Comparison of ENCODE assay signal across 1 cellular context in the genomic region with DNA sequence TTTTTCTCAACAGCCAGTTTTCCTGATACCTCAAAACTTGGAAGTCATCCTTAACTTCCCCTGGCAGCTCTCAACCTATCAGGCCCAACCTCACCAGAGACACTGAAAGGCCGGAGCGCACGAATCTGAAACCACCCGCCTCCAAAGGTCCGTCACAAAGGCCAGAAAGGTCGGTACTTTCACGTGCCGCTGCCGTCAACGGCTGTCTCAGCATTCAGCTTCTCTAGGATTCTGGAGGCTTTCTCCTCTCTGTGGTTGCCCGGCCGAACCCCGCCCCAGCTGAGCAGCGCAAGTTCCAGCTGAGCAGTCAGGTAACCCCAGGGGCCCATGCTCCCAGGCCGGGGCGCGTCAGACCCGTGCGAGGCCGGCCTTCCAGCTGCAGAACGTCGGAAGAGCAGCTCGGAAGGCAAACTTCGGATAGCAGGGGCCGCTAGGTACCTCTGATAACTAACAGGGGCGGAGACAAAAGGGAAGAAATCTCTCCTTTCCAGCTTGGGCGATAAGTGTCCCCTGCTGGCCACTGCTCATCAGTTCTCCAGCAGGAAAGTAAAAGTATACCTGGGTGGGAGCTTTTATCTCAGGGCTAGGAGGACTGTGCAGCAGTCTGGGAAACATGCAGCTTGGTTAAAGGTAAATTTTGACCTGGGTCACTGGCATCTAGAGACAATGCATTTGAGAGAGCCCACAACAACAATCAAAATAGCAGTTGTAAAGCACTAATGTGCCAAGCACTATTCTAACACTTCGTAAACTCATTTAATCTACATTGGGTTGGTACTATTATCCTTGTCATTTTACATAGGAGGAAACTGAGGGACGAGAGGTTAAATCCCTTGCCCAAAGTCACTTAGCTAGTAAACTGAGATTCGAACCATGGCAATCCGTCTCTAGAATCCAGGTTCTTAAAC.
TF ChIP-seq lines count a peak whose summit lies in the region.

No MANE protein-coding gene starts in this region.

TF ChIP-seq in HepG2, 621 proteins besides CTCF, POLR2A, EP300 and RAD21 (continued from another document and continues in another):
- TF ChIP-seq, protein P1, sequence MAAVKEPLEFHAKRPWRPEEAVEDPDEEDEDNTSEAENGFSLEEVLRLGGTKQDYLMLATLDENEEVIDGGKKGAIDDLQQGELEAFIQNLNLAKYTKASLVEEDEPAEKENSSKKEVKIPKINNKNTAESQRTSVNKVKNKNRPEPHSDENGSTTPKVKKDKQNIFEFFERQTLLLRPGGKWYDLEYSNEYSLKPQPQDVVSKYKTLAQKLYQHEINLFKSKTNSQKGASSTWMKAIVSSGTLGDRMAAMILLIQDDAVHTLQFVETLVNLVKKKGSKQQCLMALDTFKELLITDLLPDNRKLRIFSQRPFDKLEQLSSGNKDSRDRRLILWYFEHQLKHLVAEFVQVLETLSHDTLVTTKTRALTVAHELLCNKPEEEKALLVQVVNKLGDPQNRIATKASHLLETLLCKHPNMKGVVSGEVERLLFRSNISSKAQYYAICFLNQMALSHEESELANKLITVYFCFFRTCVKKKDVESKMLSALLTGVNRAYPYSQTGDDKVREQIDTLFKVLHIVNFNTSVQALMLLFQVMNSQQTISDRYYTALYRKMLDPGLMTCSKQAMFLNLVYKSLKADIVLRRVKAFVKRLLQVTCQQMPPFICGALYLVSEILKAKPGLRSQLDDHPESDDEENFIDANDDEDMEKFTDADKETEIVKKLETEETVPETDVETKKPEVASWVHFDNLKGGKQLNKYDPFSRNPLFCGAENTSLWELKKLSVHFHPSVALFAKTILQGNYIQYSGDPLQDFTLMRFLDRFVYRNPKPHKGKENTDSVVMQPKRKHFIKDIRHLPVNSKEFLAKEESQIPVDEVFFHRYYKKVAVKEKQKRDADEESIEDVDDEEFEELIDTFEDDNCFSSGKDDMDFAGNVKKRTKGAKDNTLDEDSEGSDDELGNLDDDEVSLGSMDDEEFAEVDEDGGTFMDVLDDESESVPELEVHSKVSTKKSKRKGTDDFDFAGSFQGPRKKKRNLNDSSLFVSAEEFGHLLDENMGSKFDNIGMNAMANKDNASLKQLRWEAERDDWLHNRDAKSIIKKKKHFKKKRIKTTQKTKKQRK (IDR thresholded peaks at IDR 0.05; ENCODE audit: low read length) = no peak
- TF ChIP-seq THYN1 (CRISPR knock-in tag; IDR thresholded peaks at IDR 0.05; ENCODE audit: borderline replicate concordance, low read depth) (no peak), ZNF552 (CRISPR knock-in tag; IDR thresholded peaks at IDR 0.05; ENCODE audit: borderline replicate concordance) (peak; percentile 93), ZNF850 (CRISPR knock-in tag; conservative IDR thresholded peaks at IDR 0.05) (no peak), ZNF251 (CRISPR knock-in tag; IDR thresholded peaks at IDR 0.05) (peak; percentile 87), FOXJ3 (CRISPR knock-in tag; IDR thresholded peaks at IDR 0.05; ENCODE audit: borderline replicate concordance) (peak; percentile 26; the same call in 1 of the 2 replicates), HMG20B (CRISPR knock-in tag; conservative IDR thresholded peaks at IDR 0.05) (0 out of 2 replicates have a peak, but pooled peaks have one; percentile 39), SMAD3 (CRISPR knock-in tag; IDR thresholded peaks at IDR 0.05) (peak; percentile 86; the same call in 1 of the 2 replicates), ONECUT2 (CRISPR knock-in tag; IDR thresholded peaks at IDR 0.05) (no peak), ZSCAN25 (CRISPR knock-in tag; IDR thresholded peaks at IDR 0.05) (0 out of 2 replicates have a peak, but pooled peaks have one; percentile 55), CEBPB (IDR thresholded peaks at IDR 0.05; ENCODE audit: borderline replicate concordance, low read depth, low read length) (no peak), FOXK1 (CRISPR knock-in tag; IDR thresholded peaks at IDR 0.05; ENCODE audit: borderline replicate concordance, low read depth) (peak; percentile 83; the same call in 1 of the 2 replicates), ZNF598 (CRISPR knock-in tag; IDR thresholded peaks at IDR 0.05; ENCODE audit: borderline replicate concordance) (peak; percentile 97), ZC3H4 (CRISPR knock-in tag; IDR thresholded peaks at IDR 0.05; ENCODE audit: borderline replicate concordance) (no peak), ZNF20 (CRISPR knock-in tag; IDR thresholded peaks at IDR 0.05) (no peak), NR2F2 (IDR thresholded peaks at IDR 0.05; ENCODE audit: borderline replicate concordance, low read depth) (peak; percentile 96), HMGA1 (CRISPR knock-in tag; conservative IDR thresholded peaks at IDR 0.05) (no peak), ZNF782 (CRISPR knock-in tag; IDR thresholded peaks at IDR 0.05; ENCODE audit: borderline replicate concordance) (peak; percentile 81; the same call in 1 of the 2 replicates), ZNF264 (CRISPR knock-in tag; IDR thresholded peaks at IDR 0.05) (peak; percentile 86), SPEN (CRISPR knock-in tag; IDR thresholded peaks at IDR 0.05; ENCODE audit: low read depth) (peak; percentile 97), ZNF790 (CRISPR knock-in tag; IDR thresholded peaks at IDR 0.05; ENCODE audit: borderline replicate concordance) (no peak), ZNF501 (CRISPR knock-in tag; IDR thresholded peaks at IDR 0.05) (peak; percentile 99), HMG20A (CRISPR knock-in tag; IDR thresholded peaks at IDR 0.05; ENCODE audit: borderline replicate concordance) (peak; percentile 61; the same call in 1 of the 2 replicates), ZNF337 (CRISPR knock-in tag; IDR thresholded peaks at IDR 0.05; ENCODE audit: borderline replicate concordance, low read depth) (peak; percentile 86; the same call in 1 of the 2 replicates), RFX3 (CRISPR knock-in tag; IDR thresholded peaks at IDR 0.05) (no peak), ZNF792 (CRISPR knock-in tag; IDR thresholded peaks at IDR 0.05) (peak; percentile 97), SP140L (CRISPR knock-in tag; IDR thresholded peaks at IDR 0.05; ENCODE audit: borderline replicate concordance) (peak; percentile 74; the same call in 1 of the 2 replicates), ZNF441 (CRISPR knock-in tag; IDR thresholded peaks at IDR 0.05; ENCODE audit: borderline replicate concordance) (peak; percentile 44; the same call in 1 of the 2 replicates), IRF2 (CRISPR knock-in tag; IDR thresholded peaks at IDR 0.05) (peak; percentile 98), RBM39 (IDR thresholded peaks at IDR 0.05; ENCODE audit: low read depth, low read length, poor library complexity, severe bottlenecking) (peak; percentile 71)
- TF ChIP-seq, protein P2, sequence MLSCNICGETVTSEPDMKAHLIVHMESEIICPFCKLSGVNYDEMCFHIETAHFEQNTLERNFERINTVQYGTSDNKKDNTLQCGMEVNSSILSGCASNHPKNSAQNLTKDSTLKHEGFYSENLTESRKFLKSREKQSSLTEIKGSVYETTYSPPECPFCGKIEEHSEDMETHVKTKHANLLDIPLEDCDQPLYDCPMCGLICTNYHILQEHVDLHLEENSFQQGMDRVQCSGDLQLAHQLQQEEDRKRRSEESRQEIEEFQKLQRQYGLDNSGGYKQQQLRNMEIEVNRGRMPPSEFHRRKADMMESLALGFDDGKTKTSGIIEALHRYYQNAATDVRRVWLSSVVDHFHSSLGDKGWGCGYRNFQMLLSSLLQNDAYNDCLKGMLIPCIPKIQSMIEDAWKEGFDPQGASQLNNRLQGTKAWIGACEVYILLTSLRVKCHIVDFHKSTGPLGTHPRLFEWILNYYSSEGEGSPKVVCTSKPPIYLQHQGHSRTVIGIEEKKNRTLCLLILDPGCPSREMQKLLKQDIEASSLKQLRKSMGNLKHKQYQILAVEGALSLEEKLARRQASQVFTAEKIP (CRISPR knock-in tag; IDR thresholded peaks at IDR 0.05; ENCODE audit: borderline replicate concordance) = no peak
- TF ChIP-seq, protein P3, sequence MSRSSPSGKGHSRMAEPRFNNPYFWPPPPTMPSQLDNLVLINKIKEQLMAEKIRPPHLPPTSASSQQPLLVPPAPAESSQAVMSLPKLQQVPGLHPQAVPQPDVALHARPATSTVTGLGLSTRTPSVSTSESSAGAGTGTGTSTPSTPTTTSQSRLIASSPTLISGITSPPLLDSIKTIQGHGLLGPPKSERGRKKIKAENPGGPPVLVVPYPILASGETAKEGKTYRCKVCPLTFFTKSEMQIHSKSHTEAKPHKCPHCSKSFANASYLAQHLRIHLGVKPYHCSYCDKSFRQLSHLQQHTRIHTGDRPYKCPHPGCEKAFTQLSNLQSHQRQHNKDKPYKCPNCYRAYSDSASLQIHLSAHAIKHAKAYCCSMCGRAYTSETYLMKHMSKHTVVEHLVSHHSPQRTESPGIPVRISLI (CRISPR knock-in tag; IDR thresholded peaks at IDR 0.05; ENCODE audit: borderline replicate concordance) = 0 out of 2 replicates have a peak, but pooled peaks have one; percentile 41
- TF ChIP-seq, protein P4, sequence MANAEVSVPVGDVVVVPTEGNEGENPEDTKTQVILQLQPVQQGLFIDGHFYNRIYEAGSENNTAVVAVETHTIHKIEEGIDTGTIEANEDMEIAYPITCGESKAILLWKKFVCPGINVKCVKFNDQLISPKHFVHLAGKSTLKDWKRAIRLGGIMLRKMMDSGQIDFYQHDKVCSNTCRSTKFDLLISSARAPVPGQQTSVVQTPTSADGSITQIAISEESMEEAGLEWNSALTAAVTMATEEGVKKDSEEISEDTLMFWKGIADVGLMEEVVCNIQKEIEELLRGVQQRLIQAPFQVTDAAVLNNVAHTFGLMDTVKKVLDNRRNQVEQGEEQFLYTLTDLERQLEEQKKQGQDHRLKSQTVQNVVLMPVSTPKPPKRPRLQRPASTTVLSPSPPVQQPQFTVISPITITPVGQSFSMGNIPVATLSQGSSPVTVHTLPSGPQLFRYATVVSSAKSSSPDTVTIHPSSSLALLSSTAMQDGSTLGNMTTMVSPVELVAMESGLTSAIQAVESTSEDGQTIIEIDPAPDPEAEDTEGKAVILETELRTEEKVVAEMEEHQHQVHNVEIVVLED (CRISPR knock-in tag; IDR thresholded peaks at IDR 0.05; ENCODE audit: borderline replicate concordance) = peak; percentile 90
- TF ChIP-seq, protein P5, sequence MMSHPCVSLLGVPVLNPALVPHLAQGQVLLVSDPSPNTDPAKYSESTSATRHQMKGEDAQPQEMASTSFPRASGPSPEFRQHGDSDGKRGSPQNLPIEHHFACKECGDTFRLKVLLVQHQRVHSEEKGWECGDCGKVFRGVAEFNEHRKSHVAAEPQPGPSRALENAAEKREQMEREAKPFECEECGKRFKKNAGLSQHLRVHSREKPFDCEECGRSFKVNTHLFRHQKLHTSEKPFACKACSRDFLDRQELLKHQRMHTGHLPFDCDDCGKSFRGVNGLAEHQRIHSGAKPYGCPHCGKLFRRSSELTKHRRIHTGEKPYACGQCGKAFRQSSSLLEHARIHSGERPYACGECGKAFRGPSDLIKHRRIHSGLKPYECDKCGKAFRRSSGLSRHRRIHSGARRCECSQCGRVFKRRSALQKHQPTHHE (CRISPR knock-in tag; IDR thresholded peaks at IDR 0.05; ENCODE audit: borderline replicate concordance) = peak; percentile 73; the same call in 1 of the 2 replicates
- TF ChIP-seq, protein P6, sequence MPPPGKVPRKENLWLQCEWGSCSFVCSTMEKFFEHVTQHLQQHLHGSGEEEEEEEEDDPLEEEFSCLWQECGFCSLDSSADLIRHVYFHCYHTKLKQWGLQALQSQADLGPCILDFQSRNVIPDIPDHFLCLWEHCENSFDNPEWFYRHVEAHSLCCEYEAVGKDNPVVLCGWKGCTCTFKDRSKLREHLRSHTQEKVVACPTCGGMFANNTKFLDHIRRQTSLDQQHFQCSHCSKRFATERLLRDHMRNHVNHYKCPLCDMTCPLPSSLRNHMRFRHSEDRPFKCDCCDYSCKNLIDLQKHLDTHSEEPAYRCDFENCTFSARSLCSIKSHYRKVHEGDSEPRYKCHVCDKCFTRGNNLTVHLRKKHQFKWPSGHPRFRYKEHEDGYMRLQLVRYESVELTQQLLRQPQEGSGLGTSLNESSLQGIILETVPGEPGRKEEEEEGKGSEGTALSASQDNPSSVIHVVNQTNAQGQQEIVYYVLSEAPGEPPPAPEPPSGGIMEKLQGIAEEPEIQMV (CRISPR knock-in tag; IDR thresholded peaks at IDR 0.05; ENCODE audit: low read depth) = no peak
- TF ChIP-seq, protein P7, sequence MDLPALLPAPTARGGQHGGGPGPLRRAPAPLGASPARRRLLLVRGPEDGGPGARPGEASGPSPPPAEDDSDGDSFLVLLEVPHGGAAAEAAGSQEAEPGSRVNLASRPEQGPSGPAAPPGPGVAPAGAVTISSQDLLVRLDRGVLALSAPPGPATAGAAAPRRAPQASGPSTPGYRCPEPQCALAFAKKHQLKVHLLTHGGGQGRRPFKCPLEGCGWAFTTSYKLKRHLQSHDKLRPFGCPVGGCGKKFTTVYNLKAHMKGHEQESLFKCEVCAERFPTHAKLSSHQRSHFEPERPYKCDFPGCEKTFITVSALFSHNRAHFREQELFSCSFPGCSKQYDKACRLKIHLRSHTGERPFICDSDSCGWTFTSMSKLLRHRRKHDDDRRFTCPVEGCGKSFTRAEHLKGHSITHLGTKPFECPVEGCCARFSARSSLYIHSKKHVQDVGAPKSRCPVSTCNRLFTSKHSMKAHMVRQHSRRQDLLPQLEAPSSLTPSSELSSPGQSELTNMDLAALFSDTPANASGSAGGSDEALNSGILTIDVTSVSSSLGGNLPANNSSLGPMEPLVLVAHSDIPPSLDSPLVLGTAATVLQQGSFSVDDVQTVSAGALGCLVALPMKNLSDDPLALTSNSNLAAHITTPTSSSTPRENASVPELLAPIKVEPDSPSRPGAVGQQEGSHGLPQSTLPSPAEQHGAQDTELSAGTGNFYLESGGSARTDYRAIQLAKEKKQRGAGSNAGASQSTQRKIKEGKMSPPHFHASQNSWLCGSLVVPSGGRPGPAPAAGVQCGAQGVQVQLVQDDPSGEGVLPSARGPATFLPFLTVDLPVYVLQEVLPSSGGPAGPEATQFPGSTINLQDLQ (CRISPR knock-in tag; IDR thresholded peaks at IDR 0.05) = peak; percentile 85
- TF ChIP-seq, protein P8, sequence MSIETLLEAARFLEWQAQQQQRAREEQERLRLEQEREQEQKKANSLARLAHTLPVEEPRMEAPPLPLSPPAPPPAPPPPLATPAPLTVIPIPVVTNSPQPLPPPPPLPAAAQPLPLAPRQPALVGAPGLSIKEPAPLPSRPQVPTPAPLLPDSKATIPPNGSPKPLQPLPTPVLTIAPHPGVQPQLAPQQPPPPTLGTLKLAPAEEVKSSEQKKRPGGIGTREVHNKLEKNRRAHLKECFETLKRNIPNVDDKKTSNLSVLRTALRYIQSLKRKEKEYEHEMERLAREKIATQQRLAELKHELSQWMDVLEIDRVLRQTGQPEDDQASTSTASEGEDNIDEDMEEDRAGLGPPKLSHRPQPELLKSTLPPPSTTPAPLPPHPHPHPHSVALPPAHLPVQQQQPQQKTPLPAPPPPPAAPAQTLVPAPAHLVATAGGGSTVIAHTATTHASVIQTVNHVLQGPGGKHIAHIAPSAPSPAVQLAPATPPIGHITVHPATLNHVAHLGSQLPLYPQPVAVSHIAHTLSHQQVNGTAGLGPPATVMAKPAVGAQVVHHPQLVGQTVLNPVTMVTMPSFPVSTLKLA (IDR thresholded peaks at IDR 0.05) = peak; percentile 76
- TF ChIP-seq, protein P9, sequence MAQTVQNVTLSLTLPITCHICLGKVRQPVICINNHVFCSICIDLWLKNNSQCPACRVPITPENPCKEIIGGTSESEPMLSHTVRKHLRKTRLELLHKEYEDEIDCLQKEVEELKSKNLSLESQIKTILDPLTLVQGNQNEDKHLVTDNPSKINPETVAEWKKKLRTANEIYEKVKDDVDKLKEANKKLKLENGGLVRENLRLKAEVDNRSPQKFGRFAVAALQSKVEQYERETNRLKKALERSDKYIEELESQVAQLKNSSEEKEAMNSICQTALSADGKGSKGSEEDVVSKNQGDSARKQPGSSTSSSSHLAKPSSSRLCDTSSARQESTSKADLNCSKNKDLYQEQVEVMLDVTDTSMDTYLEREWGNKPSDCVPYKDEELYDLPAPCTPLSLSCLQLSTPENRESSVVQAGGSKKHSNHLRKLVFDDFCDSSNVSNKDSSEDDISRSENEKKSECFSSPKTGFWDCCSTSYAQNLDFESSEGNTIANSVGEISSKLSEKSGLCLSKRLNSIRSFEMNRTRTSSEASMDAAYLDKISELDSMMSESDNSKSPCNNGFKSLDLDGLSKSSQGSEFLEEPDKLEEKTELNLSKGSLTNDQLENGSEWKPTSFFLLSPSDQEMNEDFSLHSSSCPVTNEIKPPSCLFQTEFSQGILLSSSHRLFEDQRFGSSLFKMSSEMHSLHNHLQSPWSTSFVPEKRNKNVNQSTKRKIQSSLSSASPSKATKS (CRISPR knock-in tag; IDR thresholded peaks at IDR 0.05) = no peak
